Comparison of ENCODE assay signal across 16 cellular contexts in genomic region chr12:47804177-47804576, GRCh38. TPM values are rescaled to one million over a fixed set of nuclear protein-coding genes. Genes with fewer than 3 reads are reported as not detected.
DNase-seq lines count a peak whose midpoint lies in the region; ATAC-seq and TF ChIP-seq lines count a peak whose summit lies in the region.
"Had no signal": no experiment of that assay in that cellular context is flagged by ENCODE, and none has a peak within 500 bp of the region (broad histone marks: within the 10 kb centered on the region; RNA-seq: fewer than 3 reads in every experiment).

No MANE protein-coding gene starts in this region.

- H3K9me3 ChIP-seq in mesenchymal stem cell (ENCODE audit: control insufficient read depth, low read length) (no peaks in the 10 kb centered on the region), tibial artery (no peaks in the 10 kb centered on the region)

- no peak overlapping the region for H3K14ac ChIP-seq in mesenchymal stem cell (ENCODE audit: low read length in 2 of 2)

- H2BK15ac ChIP-seq in mesenchymal stem cell (ENCODE audit: low read depth, poor library complexity, severe bottlenecking): no peak overlapping the region

- no peaks in the 10 kb centered on the region for H3K27me3 Mint-ChIP-seq in activated naive CD4-positive, alpha-beta T cell treated with anti-CD3 and anti-CD28 coated beads, Interleukin-2, amount 50 U/mL, for 24 hours
- H3K27me3 Mint-ChIP-seq in activated T-helper 1 cell treated with anti-CD3 and anti-CD28 coated beads, Interleukin-12 subunit alpha, Interleukin-12 subunit beta, Interleukin-2, Interleukin-4 antibody, amounts not matched to agents 30 ng/mL and 10 ng/mL and 1 ng/mL, durations not matched to agents 14 hours and 24 hours and 36 hours (ENCODE audit: insufficient read depth): no peaks in the 10 kb centered on the region

- H3K36me3 ChIP-seq in mesenchymal stem cell (ENCODE audit: control insufficient read depth in 1 of 2, insufficient read depth in 2 of 2, low read depth in 1 of 2, low read length in 2 of 2) (peaks cover 48 to 55% of the 10 kb centered on the region in 2 experiments), tibial artery (peaks cover 0 to 7% (median 5%) of the 10 kb centered on the region in 3 donors)

- no peak overlapping the region for H2BK120ac ChIP-seq in mesenchymal stem cell (ENCODE audit: low read depth, low read length)

- H3K4me3 ChIP-seq in mesenchymal stem cell (ENCODE audit: insufficient read depth in 1 of 2, low read depth in 1 of 2, low read length in 2 of 2) (no peak overlapping the region), tibial artery (no peak overlapping the region)

- no peak overlapping the region for H2AFZ ChIP-seq in mesenchymal stem cell (ENCODE audit: low read depth, low read length)

- H3K18ac ChIP-seq in mesenchymal stem cell (ENCODE audit: low read depth in 1 of 2, low read length in 2 of 2): no peak overlapping the region

- H3K27ac ChIP-seq in mesenchymal stem cell (ENCODE audit: low read length, poor library complexity, severe bottlenecking): no peak overlapping the region
- H3K27ac ChIP-seq in tibial artery: peak overlapping the region; percentile 66 to 99

- no peaks in the 10 kb centered on the region for H3K9me3 Mint-ChIP-seq in activated naive CD4-positive, alpha-beta T cell treated with anti-CD3 and anti-CD28 coated beads, Interleukin-2, amount 50 U/mL, for 24 hours
- H3K9me3 Mint-ChIP-seq in activated T-helper 1 cell treated with anti-CD3 and anti-CD28 coated beads, Interleukin-12 subunit alpha, Interleukin-12 subunit beta, Interleukin-2, Interleukin-4 antibody, amounts not matched to agents 30 ng/mL and 10 ng/mL and 1 ng/mL, durations not matched to agents 14 hours and 24 hours and 36 hours: no peaks in the 10 kb centered on the region

- H3K4me1 ChIP-seq in mesenchymal stem cell (ENCODE audit: control insufficient read depth, insufficient read depth, low read depth, low read length) (peaks cover 61% of the 10 kb centered on the region), tibial artery (peaks cover 0 to 100% (median 99%) of the 10 kb centered on the region in 4 donors)

- no peak for DNase-seq in activated naive CD4-positive, alpha-beta T cell (lab: John Stamatoyannopoulos, UW)
- DNase-seq in activated T-helper 1 cell treated with anti-CD3 and anti-CD28 coated beads, Interleukin-12 subunit alpha, Interleukin-12 subunit beta, Interleukin-2, Interleukin-4 antibody, amounts not matched to agents 30 ng/mL and 10 ng/mL and 1 ng/mL, durations not matched to agents 14 hours and 24 hours and 36 hours (ENCODE audit: low spot score): no peak
- DNase-seq in mesenchymal stem cell (no peak), tibial artery (no peak), COLO668 (lab: John Stamatoyannopoulos, UW; ENCODE audit: unreplicated experiment) (no peak)
- DNase-seq in stimulated activated CD4-positive, alpha-beta T cell treated with anti-CD3 and anti-CD28 coated beads, Interleukin-15, amount 100 ng/mL, for 24 hours: no peak
- DNase-seq: caudate nucleus, DMS153, head of caudate nucleus, NCI-H1694 treated with DMSO at 0.1 percent for 48 hours, SHP77, small intestine had no signal

- TF ChIP-seq CTCF in tibial artery (IDR thresholded peaks at IDR 0.05): no peak

- H3K36me3 Mint-ChIP-seq in activated naive CD4-positive, alpha-beta T cell treated with anti-CD3 and anti-CD28 coated beads, Interleukin-2, amount 50 U/mL, for 24 hours: no peaks in the 10 kb centered on the region
- H3K36me3 Mint-ChIP-seq in activated T-helper 1 cell treated with anti-CD3 and anti-CD28 coated beads, Interleukin-12 subunit alpha, Interleukin-12 subunit beta, Interleukin-2, Interleukin-4 antibody, amounts not matched to agents 30 ng/mL and 10 ng/mL and 1 ng/mL, durations not matched to agents 14 hours and 24 hours and 36 hours (ENCODE audit: low read depth): peaks cover 59% of the 10 kb centered on the region

- H3K79me1 ChIP-seq in mesenchymal stem cell (replicated peaks; ENCODE audit: low read length, poor library complexity, severe bottlenecking): peaks cover 18% of the 10 kb centered on the region

- H2BK5ac ChIP-seq in mesenchymal stem cell (ENCODE audit: low read depth, low read length, poor library complexity, severe bottlenecking): no peak overlapping the region

- H3K4me1 Mint-ChIP-seq in activated naive CD4-positive, alpha-beta T cell treated with anti-CD3 and anti-CD28 coated beads, Interleukin-2, amount 50 U/mL, for 24 hours: peaks cover 98% of the 10 kb centered on the region
- peaks cover 95% of the 10 kb centered on the region for H3K4me1 Mint-ChIP-seq in activated T-helper 1 cell treated with anti-CD3 and anti-CD28 coated beads, Interleukin-12 subunit alpha, Interleukin-12 subunit beta, Interleukin-2, Interleukin-4 antibody, amounts not matched to agents 30 ng/mL and 10 ng/mL and 1 ng/mL, durations not matched to agents 14 hours and 24 hours and 36 hours (ENCODE audit: low read depth)

- no peak overlapping the region for H3K4ac ChIP-seq in mesenchymal stem cell (ENCODE audit: low read depth in 1 of 2, low read length in 2 of 2)

- H4K8ac ChIP-seq in mesenchymal stem cell (ENCODE audit: low read length): no peak overlapping the region

- H3K27me3 ChIP-seq in mesenchymal stem cell (ENCODE audit: control insufficient read depth in 1 of 2, insufficient read depth in 1 of 2, low read length in 2 of 2): no peaks in the 10 kb centered on the region
- no peaks in the 10 kb centered on the region for H3K27me3 ChIP-seq in tibial artery

- no peak overlapping the region for H3K4me2 ChIP-seq in mesenchymal stem cell (ENCODE audit: low read length, poor library complexity, severe bottlenecking)

- H3K23ac ChIP-seq in mesenchymal stem cell (ENCODE audit: low read length in 2 of 2): peak overlapping the region in 1 of 2 experiments; percentile 35

- intact Hi-C loops in activated T-helper 1 cell treated with anti-CD3 and anti-CD28 coated beads, Interleukin-12 subunit alpha, Interleukin-12 subunit beta, Interleukin-2, Interleukin-4 antibody, amounts not matched to agents 30 ng/mL and 10 ng/mL and 1 ng/mL, durations not matched to agents 14 hours and 24 hours and 36 hours (cut with micrococcal nuclease): no loop called here
- intact Hi-C loops in tibial artery (cut with DNase I; ENCODE audit: low total_unique reads): no loop called here

- H4K91ac ChIP-seq in mesenchymal stem cell (ENCODE audit: low read length): no peak overlapping the region

- H3K9ac ChIP-seq in mesenchymal stem cell (ENCODE audit: low read length): peak overlapping the region; percentile 56

- H2AK5ac ChIP-seq in mesenchymal stem cell (ENCODE audit: low read length, severe bottlenecking): no peak overlapping the region

- H3K27ac Mint-ChIP-seq in activated naive CD4-positive, alpha-beta T cell treated with anti-CD3 and anti-CD28 coated beads, Interleukin-2, amount 50 U/mL, for 24 hours: peak overlapping the region; percentile 93
- H3K27ac Mint-ChIP-seq in activated T-helper 1 cell treated with anti-CD3 and anti-CD28 coated beads, Interleukin-12 subunit alpha, Interleukin-12 subunit beta, Interleukin-2, Interleukin-4 antibody, amounts not matched to agents 30 ng/mL and 10 ng/mL and 1 ng/mL, durations not matched to agents 14 hours and 24 hours and 36 hours: peak overlapping the region; percentile 98

- H3K4me3 Mint-ChIP-seq in activated naive CD4-positive, alpha-beta T cell treated with anti-CD3 and anti-CD28 coated beads, Interleukin-2, amount 50 U/mL, for 24 hours: peak overlapping the region; percentile 39
- H3K4me3 Mint-ChIP-seq in activated T-helper 1 cell treated with anti-CD3 and anti-CD28 coated beads, Interleukin-12 subunit alpha, Interleukin-12 subunit beta, Interleukin-2, Interleukin-4 antibody, amounts not matched to agents 30 ng/mL and 10 ng/mL and 1 ng/mL, durations not matched to agents 14 hours and 24 hours and 36 hours: peak overlapping the region; percentile 79

- H2BK12ac ChIP-seq in mesenchymal stem cell (ENCODE audit: low read length in 2 of 2): peak overlapping the region in 1 of 2 experiments; percentile 6

- ATAC-seq in HG02938 (IDR thresholded peaks at IDR 0.05; ENCODE audit: unreplicated experiment): no peak
- ATAC-seq: HCT116, left lobe of liver had no signal

- 99% methylated on average over 8 of the region's 8 CpGs for WGBS in mesenchymal stem cell

RNA-seq across cellular contexts. Expression of gene HDAC7, which starts 15.5 kb away (rescaled TPM):
- 453 and 466 TPM in 2 replicates for total RNA-seq in activated T-helper 1 cell treated with anti-CD3 and anti-CD28 coated beads, Interleukin-12 subunit alpha, Interleukin-12 subunit beta, Interleukin-2, Interleukin-4 antibody, amounts not matched to agents 30 ng/mL and 10 ng/mL and 1 ng/mL, durations not matched to agents 14 hours and 24 hours and 36 hours
- 50.4 TPM for polyA plus RNA-seq in mesenchymal stem cell (2013, experiment 1 of 2)
- polyA plus RNA-seq in mesenchymal stem cell (2013, experiment 2 of 2): 47.9 TPM

RNA-seq across cellular contexts. Expression of gene SLC48A1, which starts 31.1 kb away (rescaled TPM):
- total RNA-seq in activated T-helper 1 cell treated with anti-CD3 and anti-CD28 coated beads, Interleukin-12 subunit alpha, Interleukin-12 subunit beta, Interleukin-2, Interleukin-4 antibody, amounts not matched to agents 30 ng/mL and 10 ng/mL and 1 ng/mL, durations not matched to agents 14 hours and 24 hours and 36 hours: 12.7 TPM in 2 replicates
- polyA plus RNA-seq in mesenchymal stem cell (2013, experiment 1 of 2): 8.4 TPM
- 8.3 TPM for polyA plus RNA-seq in mesenchymal stem cell (2013, experiment 2 of 2)

RNA-seq across cellular contexts. Expression of gene RAPGEF3, which starts 45.5 kb away (rescaled TPM):
- total RNA-seq in activated T-helper 1 cell treated with anti-CD3 and anti-CD28 coated beads, Interleukin-12 subunit alpha, Interleukin-12 subunit beta, Interleukin-2, Interleukin-4 antibody, amounts not matched to agents 30 ng/mL and 10 ng/mL and 1 ng/mL, durations not matched to agents 14 hours and 24 hours and 36 hours: 4.7 and 6.5 TPM in 2 replicates
- 1.2 TPM for polyA plus RNA-seq in mesenchymal stem cell (2013, experiment 1 of 2)
- 1.2 TPM for polyA plus RNA-seq in mesenchymal stem cell (2013, experiment 2 of 2)
